ENCODE assay signal across 15 cellular contexts in the genomic region with DNA sequence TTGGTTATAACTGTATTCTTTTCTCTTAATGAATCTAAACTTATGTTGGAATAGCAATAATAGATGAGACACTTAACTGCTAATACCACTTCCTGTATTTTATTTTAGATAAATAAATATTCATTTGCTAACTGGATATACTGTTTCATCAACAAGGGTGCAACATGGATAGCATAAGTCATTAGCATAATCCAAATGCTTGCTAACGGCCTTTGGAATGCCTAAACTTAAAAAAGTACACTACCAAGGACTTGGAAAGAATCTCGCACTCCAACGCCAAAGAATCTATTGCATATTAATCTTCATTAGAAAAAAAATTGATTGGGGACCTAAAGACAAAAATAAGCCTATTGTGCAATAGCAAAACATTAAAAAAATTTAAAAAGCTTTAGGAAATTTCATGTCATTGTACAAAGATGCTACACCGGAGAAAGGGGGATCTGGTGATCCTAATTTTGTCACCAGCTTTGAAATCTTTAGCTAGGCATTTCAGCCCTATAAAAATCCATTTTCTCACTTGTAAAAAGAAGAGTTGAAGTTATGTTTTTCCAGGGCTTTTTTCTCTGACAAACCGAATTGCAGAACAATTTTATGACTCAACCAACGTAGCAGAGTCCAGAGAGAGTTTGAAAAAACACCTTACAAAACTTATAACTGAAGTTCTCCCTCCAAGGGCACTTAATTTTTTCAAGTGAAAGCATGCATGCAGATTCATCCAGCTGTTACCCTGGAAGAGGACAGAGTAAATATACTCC. TPM values are rescaled to one million over a fixed set of nuclear protein-coding genes. Genes with fewer than 3 reads are reported as not detected.
DNase-seq lines count a peak whose midpoint lies in the region; ATAC-seq and TF ChIP-seq lines count a peak whose summit lies in the region.
"Had no signal": no experiment of that assay in that cellular context is flagged by ENCODE, and none has a peak within 500 bp of the region (broad histone marks: within the 10 kb centered on the region; RNA-seq: fewer than 3 reads in every experiment).

No MANE protein-coding gene starts in this region.

- H3K4me3 ChIP-seq in BJ (ENCODE audit: low read depth, low read length) (peak overlapping the region; percentile 88), ascending aorta (peak overlapping the region; percentile 34 to 89), gastrocnemius medialis (peak overlapping the region in 1 of 4 donors; percentile 29)

- H3K27me3 ChIP-seq in BJ (ENCODE audit: control insufficient read depth, insufficient read depth, low read length) (no peaks in the 10 kb centered on the region), ascending aorta (no peaks in the 10 kb centered on the region), gastrocnemius medialis (peaks cover 16 to 30% (median 28%) of the 10 kb centered on the region in 3 donors)

- no peaks in the 10 kb centered on the region for H3K9me3 ChIP-seq in ascending aorta
- no peaks in the 10 kb centered on the region for H3K9me3 ChIP-seq in gastrocnemius medialis

- in situ Hi-C loops in gastrocnemius medialis (cut with MboI; ENCODE audit: low sequenced_read_pairs in 4 of 4): loop anchor here in 1 of 4 donors (25.0 kb wide), 1 partner anchor 1075 kb away; a partner anchor contains a TSS

- H3K27ac ChIP-seq in ascending aorta (peak overlapping the region; percentile 90 to 91), gastrocnemius medialis (peak overlapping the region; percentile 59 to 81 (median 66))

- H3K36me3 ChIP-seq in BJ (ENCODE audit: control insufficient read depth, insufficient read depth, low read length) (no peaks in the 10 kb centered on the region), ascending aorta (no peaks in the 10 kb centered on the region), gastrocnemius medialis (no peaks in the 10 kb centered on the region)

- CTCF ChIA-PET in BJ (lab: Yijun Ruan, JAX): interaction anchor here (0.8 to 1.1 kb wide), 3 partner anchors 96 to 212 kb away, joined by 3 to 4 read pairs (median 4); no protein-coding TSS in a partner anchor

- DNase-seq in BJ (ENCODE audit: low read depth): no peak
- no peak for DNase-seq in ascending aorta (ENCODE audit: low spot score in 2 of 2)
- peak; percentile 75 for DNase-seq in fibroblast of peridontal ligament (ENCODE audit: extremely low read depth)
- DNase-seq in gastrocnemius medialis: no peak
- no peak for DNase-seq in amniotic stem cell (lab: John Stamatoyannopoulos, UW)
- DNase-seq in NCI-H1048 (lab: John Stamatoyannopoulos, UW): no peak
- DNase-seq in HK-2 (ENCODE audit: unreplicated experiment): no peak
- DNase-seq: activated CD8-positive, alpha-beta memory T cell treated with anti-CD3 and anti-CD28 coated beads, Interleukin-2, amount 50 U/mL, for 48 hours; effector CD8-positive, alpha-beta T cell; KG1; NCI-H2081 treated with DMSO at 0.1 percent for 48 hours; nucleus accumbens had no signal

- no peak for TF ChIP-seq POLR2A in gastrocnemius medialis (IDR thresholded peaks at IDR 0.05)

- intact Hi-C loops in ascending aorta (cut with DNase I): loop anchor here (10.0 kb wide), 1 partner anchor 1068 kb away; a partner anchor contains a TSS
- intact Hi-C loops in gastrocnemius medialis (cut with DNase I; ENCODE audit: low total_unique reads): no loop called here

- H3K4me1 ChIP-seq in ascending aorta (peaks cover 0 to 36% of the 10 kb centered on the region in 2 donors), gastrocnemius medialis (peaks cover 4 to 5% of the 10 kb centered on the region in 2 donors)

- POLR2A ChIA-PET in BJ (lab: Charles Lee): interaction anchor here (0.5 to 1.0 kb wide), 3 partner anchors 49 to 238 kb away, joined by 4 to 9 read pairs (median 4); no protein-coding TSS in a partner anchor

- ATAC-seq in gastrocnemius medialis (no peak), HG03442 (IDR thresholded peaks at IDR 0.05; ENCODE audit: unreplicated experiment) (no peak)
- ATAC-seq: left lobe of liver, WTC11 had no signal

- TF ChIP-seq CTCF in BJ (IDR thresholded peaks at IDR 0.05; ENCODE audit: insufficient read depth, low read depth, low read length) (no peak), ascending aorta (IDR thresholded peaks at IDR 0.05) (no peak), gastrocnemius medialis (IDR thresholded peaks at IDR 0.05 in 4 of 5, conservative IDR thresholded peaks at IDR 0.05 in 1 of 5) (no peak)

RNA-seq across cellular contexts. Expression of a gene that starts 4.1 kb away (rescaled TPM):
- polyA plus RNA-seq in BJ (2011; rRNA removed): 59.3 and 98.8 TPM in 2 replicates
- polyA minus RNA-seq in BJ (2011; rRNA and poly(A)+ RNA removed): 124 and 226 TPM in 2 replicates
- total RNA-seq in ascending aorta (138 TPM), gastrocnemius medialis (1 to 10 TPM; 3.5 to 9.5 (median 5.6) TPM)

Comparison
In these comparisons a context has a peak if more than half of its experiments do, and no peak if none do; other contexts are left out.
1. RNA of a gene that starts 4.1 kb away (total RNA-seq): 138 TPM in ascending aorta (single experiment); 3.5 to 9.5 TPM in gastrocnemius medialis; every median in the first group is over 10 times any median in the second.